ENCODE assay signal across 27 cellular contexts in genomic region chr4:142559986-142560385, GRCh38.
DNase-seq lines count a peak whose midpoint lies in the region; ATAC-seq, FAIRE-seq and TF ChIP-seq lines count a peak whose summit lies in the region.
"Had no signal": no experiment of that assay in that cellular context is flagged by ENCODE, and none has a peak within 500 bp of the region (broad histone marks: within the 10 kb centered on the region; RNA-seq: fewer than 3 reads in every experiment).

No MANE protein-coding gene starts in this region.

- peaks cover 41% of the 10 kb centered on the region for H3K4me1 ChIP-seq in effector memory CD4-positive, alpha-beta T cell (ENCODE audit: control insufficient read depth, insufficient read depth, low read length, poor library complexity, severe bottlenecking)
- H3K4me1 ChIP-seq: BLaER1, gastrocnemius medialis, HAP-1 had no signal

- TF ChIP-seq CTCF in osteocyte (IDR thresholded peaks at IDR 0.05), result no peak

- H3K4me1 Mint-ChIP-seq in activated naive CD8-positive, alpha-beta T cell (ENCODE audit: low read depth), result peaks cover 52% of the 10 kb centered on the region
- H3K4me1 Mint-ChIP-seq in activated naive CD8-positive, alpha-beta T cell treated with anti-CD3 and anti-CD28 coated beads, Interleukin-2, amount 50 U/mL, for 24 hours, result peaks cover 23% of the 10 kb centered on the region
- peaks cover 66 to 78% (median 71%) of the 10 kb centered on the region in 3 donors for H3K4me1 Mint-ChIP-seq in T-cell
- peaks cover 9% of the 10 kb centered on the region for H3K4me1 Mint-ChIP-seq in osteocyte (ENCODE audit: unreplicated experiment)
- H3K4me1 Mint-ChIP-seq: natural killer cell had no signal

- H3K9me3 Mint-ChIP-seq in activated naive CD8-positive, alpha-beta T cell (ENCODE audit: low read depth), result peaks cover 4% of the 10 kb centered on the region
- H3K9me3 Mint-ChIP-seq in activated naive CD8-positive, alpha-beta T cell treated with anti-CD3 and anti-CD28 coated beads, Interleukin-2, amount 50 U/mL, for 24 hours, result no peaks in the 10 kb centered on the region
- H3K9me3 Mint-ChIP-seq in T-cell (no peaks in the 10 kb centered on the region), osteocyte (ENCODE audit: unreplicated experiment) (peaks cover 6% of the 10 kb centered on the region)

- POLR2A ChIA-PET in T-cell (lab: Charles Lee), result interaction anchor here in 1 of 2 donors (0.5 kb wide), 1 partner anchor 14 kb away, joined by 3 read pairs; no protein-coding TSS in a partner anchor

- no peaks in the 10 kb centered on the region for H3K27me3 ChIP-seq in effector memory CD4-positive, alpha-beta T cell (replicated peaks; ENCODE audit: control insufficient read depth, insufficient read depth, low read length, poor library complexity, severe bottlenecking)
- H3K27me3 ChIP-seq: BLaER1, gastrocnemius medialis, Peyer's patch, transverse colon had no signal

- FAIRE-seq in H54 (lab: Jason Lieb, UNC), result no peak
- FAIRE-seq: GM12892 had no signal

- DNase-seq in activated naive CD8-positive, alpha-beta T cell treated with anti-CD3 and anti-CD28 coated beads, Interleukin-2, amount 50 U/mL, for 24 hours, result no peak
- DNase-seq in T-cell, result no peak
- DNase-seq in effector memory CD4-positive, alpha-beta T cell, result no peak
- DNase-seq in H54 (ENCODE audit: insufficient read length, low spot score), result no peak
- DNase-seq in osteocyte (ENCODE audit: extremely low spot score, unreplicated experiment), result no peak
- DNase-seq: activated CD4-positive, alpha-beta T cell treated with anti-CD3 and anti-CD28 coated beads, Interleukin-2, amount 50 U/mL, for 4 hours; activated CD4-positive, CD25-positive, alpha-beta regulatory T cell; activated CD8-positive, alpha-beta memory T cell treated with anti-CD3 and anti-CD28 coated beads, Interleukin-2, amount 50 U/mL, for 48 hours; activated naive CD4-positive, alpha-beta T cell; amygdala; DMS153; gastrocnemius medialis; natural killer cell; NCI-H1417; NCI-H2029 treated with DMSO at 0.1 percent for 48 hours; NCI-H345; nucleus accumbens; Peyer's patch; SHP77 treated with DMSO at 0.1 percent for 48 hours; stimulated activated CD4-positive, alpha-beta T cell treated with anti-CD3 and anti-CD28 coated beads, Interleukin-4, amount 100 ng/mL, for 24 hours; SW 1271; transverse colon had no signal

- CTCF ChIA-PET in T-cell (lab: Charles Lee), result no interaction called here

- no peak for ATAC-seq in activated naive CD8-positive, alpha-beta T cell treated with anti-CD3 and anti-CD28 coated beads, Interleukin-2, amount 50 U/mL, for 24 hours
- no peak for ATAC-seq in T-cell (replicated peaks in 1 of 4)
- ATAC-seq in HG02981 (IDR thresholded peaks at IDR 0.05; ENCODE audit: unreplicated experiment), result no peak
- ATAC-seq: gastrocnemius medialis had no signal

- H3K4me3 ChIP-seq in effector memory CD4-positive, alpha-beta T cell (ENCODE audit: insufficient read depth, low read depth, low read length, poor library complexity, severe bottlenecking), result no peak overlapping the region
- H3K4me3 ChIP-seq: BLaER1, gastrocnemius medialis, HAP-1, Peyer's patch, transverse colon had no signal

- no peak overlapping the region for H3K4me3 Mint-ChIP-seq in activated naive CD8-positive, alpha-beta T cell
- H3K4me3 Mint-ChIP-seq in activated naive CD8-positive, alpha-beta T cell treated with anti-CD3 and anti-CD28 coated beads, Interleukin-2, amount 50 U/mL, for 24 hours, result no peak overlapping the region
- H3K4me3 Mint-ChIP-seq in T-cell (peak overlapping the region in 1 of 3 donors; percentile 29), osteocyte (ENCODE audit: unreplicated experiment) (no peak overlapping the region)
- H3K4me3 Mint-ChIP-seq: natural killer cell had no signal

- no peaks in the 10 kb centered on the region for H3K27me3 Mint-ChIP-seq in activated naive CD8-positive, alpha-beta T cell
- H3K27me3 Mint-ChIP-seq in activated naive CD8-positive, alpha-beta T cell treated with anti-CD3 and anti-CD28 coated beads, Interleukin-2, amount 50 U/mL, for 24 hours, result no peaks in the 10 kb centered on the region
- H3K27me3 Mint-ChIP-seq in T-cell (no peaks in the 10 kb centered on the region), osteocyte (ENCODE audit: unreplicated experiment) (no peaks in the 10 kb centered on the region)

- peak overlapping the region; percentile 15 for H3K27ac ChIP-seq in effector memory CD4-positive, alpha-beta T cell (ENCODE audit: insufficient read depth, low read length, poor library complexity, severe bottlenecking)
- H3K27ac ChIP-seq: BLaER1, gastrocnemius medialis, Peyer's patch, transverse colon had no signal

- peaks cover 5% of the 10 kb centered on the region for H3K36me3 Mint-ChIP-seq in activated naive CD8-positive, alpha-beta T cell
- H3K36me3 Mint-ChIP-seq in activated naive CD8-positive, alpha-beta T cell treated with anti-CD3 and anti-CD28 coated beads, Interleukin-2, amount 50 U/mL, for 24 hours (ENCODE audit: low read depth), result no peaks in the 10 kb centered on the region
- peaks cover 2% of the 10 kb centered on the region for H3K36me3 Mint-ChIP-seq in T-cell
- H3K36me3 Mint-ChIP-seq in osteocyte (ENCODE audit: unreplicated experiment), result no peaks in the 10 kb centered on the region
- H3K36me3 Mint-ChIP-seq: natural killer cell had no signal

- H3K9me3 ChIP-seq in effector memory CD4-positive, alpha-beta T cell (ENCODE audit: control insufficient read depth, low read length), result no peaks in the 10 kb centered on the region
- H3K9me3 ChIP-seq: BLaER1, gastrocnemius medialis, HAP-1, Peyer's patch, transverse colon had no signal

- no peak for TF ChIP-seq POLR2A in H54 (IDR thresholded peaks at IDR 0.05; ENCODE audit: low read depth, low read length)

- no peaks in the 10 kb centered on the region for H3K36me3 ChIP-seq in effector memory CD4-positive, alpha-beta T cell (ENCODE audit: control insufficient read depth, insufficient read depth, low read length)
- H3K36me3 ChIP-seq: BLaER1, gastrocnemius medialis, HAP-1, Peyer's patch, transverse colon had no signal

- H3K27ac Mint-ChIP-seq in activated naive CD8-positive, alpha-beta T cell, result peak overlapping the region; percentile 19
- H3K27ac Mint-ChIP-seq in activated naive CD8-positive, alpha-beta T cell treated with anti-CD3 and anti-CD28 coated beads, Interleukin-2, amount 50 U/mL, for 24 hours, result no peak overlapping the region
- peak overlapping the region; percentile 72 to 79 for H3K27ac Mint-ChIP-seq in T-cell
- H3K27ac Mint-ChIP-seq in osteocyte (ENCODE audit: unreplicated experiment), result no peak overlapping the region
- H3K27ac Mint-ChIP-seq: natural killer cell had no signal

Comparison
In these comparisons a context has a peak if more than half of its experiments do, and no peak if none do; other contexts are left out.
1. H3K27ac Mint-ChIP-seq: peak in activated naive CD8-positive, alpha-beta T cell (single experiment) and T-cell (2 of 2); none in activated naive CD8-positive, alpha-beta T cell treated with anti-CD3 and anti-CD28 coated beads, Interleukin-2, amount 50 U/mL, for 24 hours (single experiment) and osteocyte (single experiment).